In genomic region chr2:15584316-15584715, GRCh38 we compare ENCODE assay signal across 39 cellular contexts.
"Had no signal": no experiment of that assay in that cellular context is flagged by ENCODE, and none has a peak within 500 bp of the region (broad histone marks: within the 10 kb centered on the region; RNA-seq: fewer than 3 reads in every experiment).

No MANE protein-coding gene starts in this region.

- FAIRE-seq: bronchial epithelial cell had no signal

- DNase-seq: activated effector memory CD4-positive, alpha-beta T cell treated with anti-CD3 and anti-CD28 coated beads, Interleukin-2, amount 50 U/mL, for 16 hours; activated effector memory CD4-positive, alpha-beta T cell treated with Interleukin-2 at 50 U/mL for 16 hours; activated gamma-delta T cell; activated gamma-delta T cell treated with Interleukin-2 at 50 U/mL for 16 hours; activated naive CD4-positive, alpha-beta T cell; activated naive CD4-positive, alpha-beta T cell treated with anti-CD3 and anti-CD28 coated beads for 36 hours; activated naive CD4-positive, alpha-beta T cell treated with anti-CD3 and anti-CD28 coated beads, Interleukin-2, amount 10 ng/mL, durations not matched to agents 7 days and 5 days; activated naive CD4-positive, alpha-beta T cell treated with anti-CD3 and anti-CD28 coated beads, Interleukin-2, amount 50 U/mL, for 16 hours; activated naive CD4-positive, alpha-beta T cell treated with Interleukin-2 at 50 U/mL for 16 hours; activated naive CD8-positive, alpha-beta T cell treated with anti-CD3 and anti-CD28 coated beads for 36 hours; activated naive CD8-positive, alpha-beta T cell treated with anti-CD3 and anti-CD28 coated beads, Interleukin-2, amount 10 ng/mL, durations not matched to agents 7 days and 5 days; activated naive CD8-positive, alpha-beta T cell treated with anti-CD3 and anti-CD28 coated beads, Interleukin-2, amount 50 U/mL, for 24 hours; activated T-cell treated with anti-CD3 and anti-CD28 coated beads, Interleukin-2, amount 50 U/mL, for 1 hour; activated T-cell treated with anti-CD3 and anti-CD28 coated beads, Interleukin-2, amount 50 U/mL, for 24 hours; activated T-cell treated with anti-CD3 and anti-CD28 coated beads, Interleukin-2, amount 50 U/mL, for 4 hours; activated T-cell treated with anti-CD3 and anti-CD28 coated beads, Interleukin-2, amount 50 U/mL, for 48 hours; activated T-cell treated with anti-CD3 and anti-CD28 coated beads, Interleukin-2, amount 50 U/mL, for 72 hours; adrenal gland; amniotic stem cell; amygdala; anterior cingulate cortex; aorta; body of pancreas; caudate nucleus; central memory CD4-positive, alpha-beta T cell; cerebellar nuclear complex had no signal

- H3K4me1 Mint-ChIP-seq: activated naive CD4-positive, alpha-beta T cell treated with anti-CD3 and anti-CD28 coated beads, Interleukin-2, amount 10 ng/mL, durations not matched to agents 7 days and 5 days; activated naive CD4-positive, alpha-beta T cell treated with anti-CD3 and anti-CD28 coated beads, Interleukin-2, amount 50 U/mL, for 24 hours; activated naive CD8-positive, alpha-beta T cell treated with anti-CD3 and anti-CD28 coated beads for 36 hours; activated naive CD8-positive, alpha-beta T cell treated with anti-CD3 and anti-CD28 coated beads, Interleukin-2, amount 10 ng/mL, durations not matched to agents 7 days and 5 days; activated naive CD8-positive, alpha-beta T cell treated with anti-CD3 and anti-CD28 coated beads, Interleukin-2, amount 50 U/mL, for 24 hours; activated T-helper 17 cell treated with anti-CD3 and anti-CD28 coated beads, Interleukin-2, amount 50 U/mL, for 72 hours; brain; central memory CD8-positive, alpha-beta T cell had no signal

- H3K4me3 Mint-ChIP-seq: activated naive CD4-positive, alpha-beta T cell treated with anti-CD3 and anti-CD28 coated beads for 36 hours; activated naive CD4-positive, alpha-beta T cell treated with anti-CD3 and anti-CD28 coated beads, Interleukin-2, amount 10 ng/mL, durations not matched to agents 7 days and 5 days; activated naive CD4-positive, alpha-beta T cell treated with anti-CD3 and anti-CD28 coated beads, Interleukin-2, amount 50 U/mL, for 24 hours; activated naive CD8-positive, alpha-beta T cell; activated naive CD8-positive, alpha-beta T cell treated with anti-CD3 and anti-CD28 coated beads for 36 hours; activated naive CD8-positive, alpha-beta T cell treated with anti-CD3 and anti-CD28 coated beads, Interleukin-2, amount 10 ng/mL, durations not matched to agents 7 days and 5 days; activated naive CD8-positive, alpha-beta T cell treated with anti-CD3 and anti-CD28 coated beads, Interleukin-2, amount 50 U/mL, for 24 hours; activated T-cell treated with anti-CD3 and anti-CD28 coated beads, Interleukin-2, amount 50 U/mL, for 24 hours; activated T-cell treated with anti-CD3 and anti-CD28 coated beads, Interleukin-2, amount 50 U/mL, for 4 hours; activated T-cell treated with anti-CD3 and anti-CD28 coated beads, Interleukin-2, amount 50 U/mL, for 72 hours; activated T-helper 1 cell treated with anti-CD3 and anti-CD28 coated beads, Interleukin-12 subunit alpha, Interleukin-12 subunit beta, Interleukin-2, Interleukin-4 antibody, amounts not matched to agents 30 ng/mL and 10 ng/mL and 1 ng/mL, durations not matched to agents 14 hours and 24 hours and 36 hours; activated T-helper 17 cell treated with anti-CD3 and anti-CD28 coated beads, Interleukin-2, amount 50 U/mL, for 72 hours; central memory CD8-positive, alpha-beta T cell had no signal

- H3K27me3 Mint-ChIP-seq: activated naive CD4-positive, alpha-beta T cell treated with anti-CD3 and anti-CD28 coated beads, Interleukin-2, amount 10 ng/mL, durations not matched to agents 7 days and 5 days; activated naive CD8-positive, alpha-beta T cell; activated naive CD8-positive, alpha-beta T cell treated with anti-CD3 and anti-CD28 coated beads for 36 hours; activated naive CD8-positive, alpha-beta T cell treated with anti-CD3 and anti-CD28 coated beads, Interleukin-2, amount 10 ng/mL, durations not matched to agents 7 days and 5 days; activated naive CD8-positive, alpha-beta T cell treated with anti-CD3 and anti-CD28 coated beads, Interleukin-2, amount 50 U/mL, for 24 hours; central memory CD8-positive, alpha-beta T cell had no signal

- H3K27me3 ChIP-seq: adrenal gland, ascending aorta, body of pancreas, brain microvascular endothelial cell, breast epithelium, cardiac muscle cell had no signal

- H3K36me3 Mint-ChIP-seq: activated naive CD4-positive, alpha-beta T cell treated with anti-CD3 and anti-CD28 coated beads, Interleukin-2, amount 10 ng/mL, durations not matched to agents 7 days and 5 days; activated naive CD4-positive, alpha-beta T cell treated with anti-CD3 and anti-CD28 coated beads, Interleukin-2, amount 50 U/mL, for 24 hours; activated naive CD4-positive, alpha-beta T cell treated with anti-CD3 and anti-CD28 coated beads, Interleukin-2, amount 50 U/mL, for 72 hours; activated naive CD8-positive, alpha-beta T cell; activated naive CD8-positive, alpha-beta T cell treated with anti-CD3 and anti-CD28 coated beads, Interleukin-2, amount 10 ng/mL, durations not matched to agents 7 days and 5 days; brain had no signal

- ATAC-seq: activated naive CD4-positive, alpha-beta T cell treated with anti-CD3 and anti-CD28 coated beads, Interleukin-2, amount 50 U/mL, for 72 hours; activated naive CD8-positive, alpha-beta T cell treated with anti-CD3 and anti-CD28 coated beads, Interleukin-2, amount 50 U/mL, for 24 hours; activated T-cell treated with anti-CD3 and anti-CD28 coated beads, Interleukin-2, amount 50 U/mL, for 4 hours; activated T-cell treated with anti-CD3 and anti-CD28 coated beads, Interleukin-2, amount 50 U/mL, for 72 hours; activated T-helper 17 cell treated with anti-CD3 and anti-CD28 coated beads, Interleukin-2, amount 50 U/mL, for 72 hours; body of pancreas had no signal

- H3K4me3 ChIP-seq: adrenal gland, ascending aorta, body of pancreas, breast epithelium, cardiac muscle cell had no signal

- H3K27ac ChIP-seq: adrenal gland, ascending aorta, body of pancreas, brain microvascular endothelial cell, breast epithelium, cardiac muscle cell had no signal

- H3K4me1 ChIP-seq: adrenal gland, ascending aorta, body of pancreas, breast epithelium had no signal

- H3K9me3 ChIP-seq: adrenal gland, ascending aorta, body of pancreas, breast epithelium had no signal

- H3K9me3 Mint-ChIP-seq: activated naive CD4-positive, alpha-beta T cell treated with anti-CD3 and anti-CD28 coated beads for 36 hours; activated naive CD4-positive, alpha-beta T cell treated with anti-CD3 and anti-CD28 coated beads, Interleukin-2, amount 10 ng/mL, durations not matched to agents 7 days and 5 days; activated naive CD4-positive, alpha-beta T cell treated with anti-CD3 and anti-CD28 coated beads, Interleukin-2, amount 50 U/mL, for 24 hours; activated naive CD4-positive, alpha-beta T cell treated with anti-CD3 and anti-CD28 coated beads, Interleukin-2, amount 50 U/mL, for 72 hours; activated naive CD8-positive, alpha-beta T cell treated with anti-CD3 and anti-CD28 coated beads for 36 hours; activated naive CD8-positive, alpha-beta T cell treated with anti-CD3 and anti-CD28 coated beads, Interleukin-2, amount 10 ng/mL, durations not matched to agents 7 days and 5 days; activated naive CD8-positive, alpha-beta T cell treated with anti-CD3 and anti-CD28 coated beads, Interleukin-2, amount 50 U/mL, for 24 hours; activated T-cell treated with anti-CD3 and anti-CD28 coated beads, Interleukin-2, amount 50 U/mL, for 24 hours; activated T-cell treated with anti-CD3 and anti-CD28 coated beads, Interleukin-2, amount 50 U/mL, for 4 hours; activated T-cell treated with anti-CD3 and anti-CD28 coated beads, Interleukin-2, amount 50 U/mL, for 72 hours; activated T-helper 1 cell treated with anti-CD3 and anti-CD28 coated beads, Interleukin-12 subunit alpha, Interleukin-12 subunit beta, Interleukin-2, Interleukin-4 antibody, amounts not matched to agents 30 ng/mL and 10 ng/mL and 1 ng/mL, durations not matched to agents 14 hours and 24 hours and 36 hours; activated T-helper 17 cell treated with anti-CD3 and anti-CD28 coated beads, Interleukin-2, amount 50 U/mL, for 72 hours; activated T-helper 2 cell treated with anti-CD3 and anti-CD28 coated beads, Interferon-gamma antibody, Interleukin-2, Interleukin-4, amounts not matched to agents 10 μg/mL and 5 μg/mL and 100 μg/mL, durations not matched to agents 14 hours and 24 hours and 36 hours; brain; central memory CD8-positive, alpha-beta T cell had no signal

- H3K27ac Mint-ChIP-seq: activated naive CD4-positive, alpha-beta T cell treated with anti-CD3 and anti-CD28 coated beads for 36 hours; activated naive CD4-positive, alpha-beta T cell treated with anti-CD3 and anti-CD28 coated beads, Interleukin-2, amount 10 ng/mL, durations not matched to agents 7 days and 5 days; activated naive CD4-positive, alpha-beta T cell treated with anti-CD3 and anti-CD28 coated beads, Interleukin-2, amount 50 U/mL, for 24 hours; activated naive CD8-positive, alpha-beta T cell; activated naive CD8-positive, alpha-beta T cell treated with anti-CD3 and anti-CD28 coated beads for 36 hours; activated naive CD8-positive, alpha-beta T cell treated with anti-CD3 and anti-CD28 coated beads, Interleukin-2, amount 10 ng/mL, durations not matched to agents 7 days and 5 days; activated naive CD8-positive, alpha-beta T cell treated with anti-CD3 and anti-CD28 coated beads, Interleukin-2, amount 50 U/mL, for 24 hours; activated T-cell treated with anti-CD3 and anti-CD28 coated beads, Interleukin-2, amount 50 U/mL, for 24 hours; activated T-cell treated with anti-CD3 and anti-CD28 coated beads, Interleukin-2, amount 50 U/mL, for 72 hours; activated T-helper 1 cell treated with anti-CD3 and anti-CD28 coated beads, Interleukin-12 subunit alpha, Interleukin-12 subunit beta, Interleukin-2, Interleukin-4 antibody, amounts not matched to agents 30 ng/mL and 10 ng/mL and 1 ng/mL, durations not matched to agents 14 hours and 24 hours and 36 hours; activated T-helper 17 cell treated with anti-CD3 and anti-CD28 coated beads, Interleukin-2, amount 50 U/mL, for 72 hours; activated T-helper 2 cell treated with anti-CD3 and anti-CD28 coated beads, Interferon-gamma antibody, Interleukin-2, Interleukin-4, amounts not matched to agents 10 μg/mL and 5 μg/mL and 100 μg/mL, durations not matched to agents 14 hours and 24 hours and 36 hours had no signal

- H3K36me3 ChIP-seq: adrenal gland, ascending aorta, brain microvascular endothelial cell, breast epithelium, cardiac muscle cell had no signal
